ENCODE assay signal across 18 cellular contexts in the genomic region with DNA sequence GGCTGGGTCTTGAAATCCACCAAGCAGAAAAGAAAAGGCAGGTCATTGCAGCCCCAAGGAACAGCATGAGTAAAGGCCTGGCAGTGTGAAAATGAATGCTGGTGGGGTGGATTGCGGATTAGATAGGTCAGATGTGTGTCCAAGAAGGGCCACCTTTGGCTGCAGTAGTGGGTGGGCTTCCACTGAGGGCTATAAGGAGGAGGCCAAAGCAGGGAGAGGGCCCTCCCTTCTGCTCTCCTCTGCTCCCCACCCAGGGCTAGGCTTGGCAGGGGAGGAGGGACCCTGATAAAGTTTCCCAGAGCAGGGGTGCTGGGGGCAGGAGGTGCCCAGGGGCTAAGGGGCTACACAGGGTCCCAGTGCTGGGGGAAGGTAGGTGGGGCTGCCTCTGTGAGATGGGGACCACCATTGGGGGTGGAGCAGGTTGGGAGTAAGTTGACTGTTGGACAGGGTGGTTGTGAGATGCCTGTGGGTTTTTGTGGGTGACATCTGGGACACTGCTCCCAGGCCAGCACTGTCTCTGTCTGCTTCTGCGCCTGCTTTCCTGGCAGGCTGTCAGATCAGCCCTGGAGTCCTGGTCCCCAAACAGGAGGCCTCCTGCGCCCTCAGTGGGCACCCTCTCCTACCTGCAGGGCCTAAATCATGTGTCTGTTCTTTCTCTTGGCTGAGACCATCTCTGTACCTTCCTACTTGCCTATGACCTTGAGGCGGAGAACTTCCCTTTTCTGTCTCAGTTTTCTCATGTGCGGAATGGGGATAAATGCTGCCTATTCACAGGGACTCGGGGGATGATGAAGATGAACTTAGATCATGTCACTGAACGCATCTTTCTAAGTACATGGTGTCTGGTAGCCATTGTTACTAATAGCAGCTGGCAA. TPM values are rescaled to one million over a fixed set of nuclear protein-coding genes. Genes with fewer than 3 reads are reported as not detected.
DNase-seq lines count a peak whose midpoint lies in the region; FAIRE-seq and TF ChIP-seq lines count a peak whose summit lies in the region.
"Had no signal": no experiment of that assay in that cellular context is flagged by ENCODE, and none has a peak within 500 bp of the region (broad histone marks: within the 10 kb centered on the region; RNA-seq: fewer than 3 reads in every experiment).

No MANE protein-coding gene starts in this region.

- H3K36me3 ChIP-seq in adrenal gland (replicated peaks in 1 of 2), result no peaks in the 10 kb centered on the region
- H3K36me3 ChIP-seq in muscle layer of duodenum (ENCODE audit: control insufficient read depth in 1 of 2, insufficient read depth in 2 of 2, low read length in 2 of 2), result no peaks in the 10 kb centered on the region
- no peaks in the 10 kb centered on the region for H3K36me3 ChIP-seq in small intestine (ENCODE audit: control insufficient read depth in 2 of 2, insufficient read depth in 2 of 2, low read length in 2 of 2)
- H3K36me3 ChIP-seq in A673 (ENCODE audit: insufficient read depth, low read length, poor library complexity, severe bottlenecking), result no peaks in the 10 kb centered on the region

- no peak overlapping the region for H3K27ac Mint-ChIP-seq in activated CD4-positive, alpha-beta memory T cell treated with anti-CD3 and anti-CD28 coated beads, Interleukin-2, amount 10 ng/mL, durations not matched to agents 7 days and 5 days
- H3K27ac Mint-ChIP-seq: activated CD4-positive, alpha-beta T cell treated with anti-CD3 and anti-CD28 coated beads for 36 hours; stimulated activated naive CD8-positive, alpha-beta T cell treated with anti-CD3 and anti-CD28 coated beads, Interleukin-15, amount 100 ng/mL, for 72 hours had no signal

- intact Hi-C loops in adrenal gland (cut with DNase I) (no loop called here), A673 (cut with micrococcal nuclease; ENCODE audit: unreplicated experiment) (no loop called here)

- peaks cover 23% of the 10 kb centered on the region for H3K4me1 Mint-ChIP-seq in activated CD4-positive, alpha-beta memory T cell treated with anti-CD3 and anti-CD28 coated beads, Interleukin-2, amount 10 ng/mL, durations not matched to agents 7 days and 5 days

- DNase-seq in GM13976 (ENCODE audit: low spot score) (peak; percentile 24), adrenal gland (peak in 4 of 7 donors; percentile 4 to 43 (median 14)), small intestine (no peak), A673 (ENCODE audit: low spot score) (no peak), ureter (ENCODE audit: low spot score) (no peak)
- no peak for DNase-seq in activated CD4-positive, alpha-beta memory T cell treated with anti-CD3 and anti-CD28 coated beads, Interleukin-2, amount 10 ng/mL, durations not matched to agents 7 days and 5 days
- no peak for DNase-seq in stimulated activated CD8-positive, alpha-beta memory T cell treated with anti-CD3 and anti-CD28 coated beads, Interleukin-4, amount 100 ng/mL, for 48 hours
- DNase-seq: activated CD4-positive, alpha-beta T cell treated with anti-CD3 and anti-CD28 coated beads for 36 hours; effector CD4-positive, alpha-beta T cell; NCI-H1694; NCI-H526; stimulated activated naive CD8-positive, alpha-beta T cell treated with anti-CD3 and anti-CD28 coated beads, Interleukin-15, amount 100 ng/mL, for 72 hours had no signal

- H3K27ac ChIP-seq in adrenal gland, result peak overlapping the region in 1 of 5 donors; percentile 17
- peak overlapping the region; percentile 45 for H3K27ac ChIP-seq in muscle layer of duodenum (ENCODE audit: low read length)
- peak overlapping the region in 1 of 2 donors; percentile 6 for H3K27ac ChIP-seq in small intestine (ENCODE audit: low read depth in 1 of 2, low read length in 1 of 2)
- no peak overlapping the region for H3K27ac ChIP-seq in A673 (ENCODE audit: low read depth, low read length, poor library complexity, severe bottlenecking)

- H3K4me1 ChIP-seq in adrenal gland (replicated peaks in 1 of 2), result peaks cover 19 to 37% of the 10 kb centered on the region in 2 donors
- peaks cover 26 to 39% of the 10 kb centered on the region in 2 donors for H3K4me1 ChIP-seq in muscle layer of duodenum (ENCODE audit: control insufficient read depth in 1 of 2, insufficient read depth in 2 of 2, low read length in 2 of 2)
- peaks cover 16 to 21% of the 10 kb centered on the region in 2 donors for H3K4me1 ChIP-seq in small intestine (ENCODE audit: control insufficient read depth in 2 of 2, insufficient read depth in 1 of 2, low read depth in 1 of 2, low read length in 1 of 2)
- H3K4me1 ChIP-seq in A673 (ENCODE audit: insufficient read depth, low read length, poor library complexity, severe bottlenecking), result peaks cover 3% of the 10 kb centered on the region

- no peak for TF ChIP-seq CTCF in GM13976 (IDR thresholded peaks at IDR 0.05; ENCODE audit: borderline replicate concordance, control extremely low read depth, extremely low read depth, insufficient read depth, missing control alignments)
- TF ChIP-seq CTCF in adrenal gland (IDR thresholded peaks at IDR 0.05), result no peak
- TF ChIP-seq CTCF in A673 (conservative IDR thresholded peaks at IDR 0.05; ENCODE audit: low read depth, low read length), result no peak

- H3K4me3 Mint-ChIP-seq in activated CD4-positive, alpha-beta memory T cell treated with anti-CD3 and anti-CD28 coated beads, Interleukin-2, amount 10 ng/mL, durations not matched to agents 7 days and 5 days, result no peak overlapping the region

- no TSS peak for BruUV-seq in A673 (replicated peaks; lab: Mats Ljungman, UMichigan)

- H3K9me3 ChIP-seq in adrenal gland (replicated peaks in 1 of 3), result no peaks in the 10 kb centered on the region
- H3K9me3 ChIP-seq in muscle layer of duodenum (ENCODE audit: control insufficient read depth in 1 of 2, low read length in 2 of 2), result no peaks in the 10 kb centered on the region
- H3K9me3 ChIP-seq in small intestine (ENCODE audit: control insufficient read depth, low read depth), result no peaks in the 10 kb centered on the region
- H3K9me3 ChIP-seq in A673 (ENCODE audit: low read depth, low read length, poor library complexity, severe bottlenecking), result no peaks in the 10 kb centered on the region

- POLR2A ChIA-PET in activated CD4-positive, alpha-beta memory T cell treated with anti-CD3 and anti-CD28 coated beads, Interleukin-2, amount 10 ng/mL, durations not matched to agents 7 days and 5 days (lab: Charles Lee), result interaction anchor here (1.5 kb wide), 1 partner anchor 14 kb away, joined by 3 read pairs; no protein-coding TSS in a partner anchor
- POLR2A ChIA-PET in A673 (lab: Charles Lee; ENCODE audit: low non-redundant PET), result no interaction called here

- H3K4me3 ChIP-seq in adrenal gland (no peak overlapping the region), muscle layer of duodenum (ENCODE audit: low read depth in 1 of 2, low read length in 2 of 2) (peak overlapping the region; percentile 67 to 75), small intestine (ENCODE audit: low read depth in 1 of 2, low read length in 2 of 2) (peak overlapping the region; percentile 35 to 63), A673 (ENCODE audit: low read depth, low read length, poor library complexity, severe bottlenecking) (no peak overlapping the region)

- WGBS in adrenal gland, 4 donors, result 70 to 90% (median 79%) methylated on average over 7 of the region's 7 CpGs
- WGBS in small intestine, 3 donors, result 68 to 79% (median 70%) methylated on average over 7 of the region's 7 CpGs

- TF ChIP-seq POLR2A in adrenal gland (IDR thresholded peaks at IDR 0.05), result no peak

- no peaks in the 10 kb centered on the region for H3K9me3 Mint-ChIP-seq in activated CD4-positive, alpha-beta memory T cell treated with anti-CD3 and anti-CD28 coated beads, Interleukin-2, amount 10 ng/mL, durations not matched to agents 7 days and 5 days
- H3K9me3 Mint-ChIP-seq: stimulated activated naive CD8-positive, alpha-beta T cell treated with anti-CD3 and anti-CD28 coated beads, Interleukin-15, amount 100 ng/mL, for 72 hours had no signal

- peaks cover 31% of the 10 kb centered on the region for H3K27me3 Mint-ChIP-seq in activated CD4-positive, alpha-beta memory T cell treated with anti-CD3 and anti-CD28 coated beads, Interleukin-2, amount 10 ng/mL, durations not matched to agents 7 days and 5 days
- H3K27me3 Mint-ChIP-seq: activated CD4-positive, alpha-beta T cell treated with anti-CD3 and anti-CD28 coated beads for 36 hours; stimulated activated naive CD8-positive, alpha-beta T cell treated with anti-CD3 and anti-CD28 coated beads, Interleukin-15, amount 100 ng/mL, for 72 hours had no signal

- FAIRE-seq in small intestine (lab: Jason Lieb, UNC), result no peak
- FAIRE-seq: RCC 7860 had no signal

- no peaks in the 10 kb centered on the region for H3K27me3 ChIP-seq in adrenal gland
- H3K27me3 ChIP-seq in muscle layer of duodenum (ENCODE audit: low read depth, low read length), result no peaks in the 10 kb centered on the region
- no peaks in the 10 kb centered on the region for H3K27me3 ChIP-seq in small intestine (ENCODE audit: control insufficient read depth in 2 of 2, insufficient read depth in 2 of 2, low read length in 2 of 2)
- no peaks in the 10 kb centered on the region for H3K27me3 ChIP-seq in A673 (replicated peaks; ENCODE audit: insufficient read depth, low read depth, low read length, poor library complexity)

- CTCF ChIA-PET in activated CD4-positive, alpha-beta memory T cell treated with anti-CD3 and anti-CD28 coated beads, Interleukin-2, amount 10 ng/mL, durations not matched to agents 7 days and 5 days (lab: Charles Lee), result no interaction called here
- CTCF ChIA-PET in A673 (lab: Charles Lee), result no interaction called here

- H3K36me3 Mint-ChIP-seq in activated CD4-positive, alpha-beta memory T cell treated with anti-CD3 and anti-CD28 coated beads, Interleukin-2, amount 10 ng/mL, durations not matched to agents 7 days and 5 days (ENCODE audit: low read depth), result no peaks in the 10 kb centered on the region

- in situ Hi-C loops in GM13976 (cut with MboI; ENCODE audit: low sequenced_read_pairs, unreplicated experiment), result no loop called here

RNA-seq across cellular contexts. Expression of a gene that starts 1.9 kb away (rescaled TPM):
- 10 to 100 TPM in 7 of 8 donors, 1 to 10 TPM in 1; 8.5 to 29.6 (median 21.3) TPM for total RNA-seq in adrenal gland
- polyA plus RNA-seq in adrenal gland, result 10 to 100 TPM in 2 of 3 donors, 1 to 10 TPM in 1; 7.7 to 27.8 (median 12.3) TPM
- 10 to 100 TPM; 43.8 to 61.1 (median 48.6) TPM for polyA plus RNA-seq in small intestine
- under 1 TPM; 0.43 to 0.65 TPM for total RNA-seq in activated CD4-positive, alpha-beta memory T cell treated with anti-CD3 and anti-CD28 coated beads, Interleukin-2, amount 10 ng/mL, durations not matched to agents 7 days and 5 days
- 4.3 and 7.0 TPM in 2 replicates for total RNA-seq in A673 (2021)
- 143 TPM for total RNA-seq in ureter

RNA-seq across cellular contexts. Expression of a gene that starts 33.9 kb away (rescaled TPM):
- total RNA-seq in adrenal gland (under 1 TPM in 2 of 8 donors, not detected in 6; 0.50 to 0.92 TPM), A673 (2021) (not detected in 2 replicates), ureter (9.6 TPM)
- polyA plus RNA-seq in adrenal gland (1 to 10 TPM in 1 of 3 donors, not detected in 2; 1.6 TPM), small intestine (1 to 10 TPM in 2 of 3 donors, not detected in 1; 1.5 to 2.7 TPM)
- not detected for total RNA-seq in activated CD4-positive, alpha-beta memory T cell treated with anti-CD3 and anti-CD28 coated beads, Interleukin-2, amount 10 ng/mL, durations not matched to agents 7 days and 5 days
- total RNA-seq: activated CD4-positive, alpha-beta T cell treated with anti-CD3 and anti-CD28 coated beads for 36 hours; fibroblast of villous mesenchyme; H4; T-helper 1 cell treated with Interleukin-12 subunit alpha and Interleukin-12 subunit beta and Interleukin-4 antibody, amounts not matched to agents 30 ng/mL and 1 ng/mL, for 36 hours had no signal

RNA-seq across cellular contexts. Expression of a gene that starts 34.5 kb away (rescaled TPM):
- total RNA-seq in adrenal gland (not detected), A673 (2021) (not detected in 2 replicates), ureter (not detected)
- polyA plus RNA-seq in adrenal gland (not detected), small intestine (1 to 10 TPM; 1.6 to 7.0 (median 2.0) TPM)
- total RNA-seq in activated CD4-positive, alpha-beta memory T cell treated with anti-CD3 and anti-CD28 coated beads, Interleukin-2, amount 10 ng/mL, durations not matched to agents 7 days and 5 days, result not detected
- total RNA-seq: activated CD4-positive, alpha-beta T cell treated with anti-CD3 and anti-CD28 coated beads for 36 hours; fibroblast of villous mesenchyme; H4; sciatic nerve; T-helper 1 cell treated with Interleukin-12 subunit alpha and Interleukin-12 subunit beta and Interleukin-4 antibody, amounts not matched to agents 30 ng/mL and 1 ng/mL, for 36 hours had no signal

RNA-seq across cellular contexts. Expression of a gene that starts 59.3 kb away (rescaled TPM):
- 100 to 1,000 TPM in 4 of 8 donors, 10 to 100 TPM in 4; 66.1 to 175 (median 102) TPM for total RNA-seq in adrenal gland
- 100 to 1,000 TPM in 1 of 3 donors, 10 to 100 TPM in 2; 46.8 to 150 (median 67.2) TPM for polyA plus RNA-seq in adrenal gland
- polyA plus RNA-seq in small intestine, result 1 to 10 TPM; 1.4 to 2.8 (median 1.6) TPM
- under 1 TPM; 0.35 to 0.50 TPM for total RNA-seq in activated CD4-positive, alpha-beta memory T cell treated with anti-CD3 and anti-CD28 coated beads, Interleukin-2, amount 10 ng/mL, durations not matched to agents 7 days and 5 days
- total RNA-seq in A673 (2021), result not detected in 2 replicates
- 5.8 TPM for total RNA-seq in ureter

Comparison
In these comparisons a context has a peak if more than half of its experiments do, and no peak if none do; other contexts are left out.
1. DNase-seq: peak in GM13976 (single experiment) and adrenal gland (4 of 7); none in small intestine (single experiment), activated CD4-positive, alpha-beta memory T cell treated with anti-CD3 and anti-CD28 coated beads, Interleukin-2, amount 10 ng/mL, durations not matched to agents 7 days and 5 days (single experiment), A673 (single experiment), stimulated activated CD8-positive, alpha-beta memory T cell treated with anti-CD3 and anti-CD28 coated beads, Interleukin-4, amount 100 ng/mL, for 48 hours (single experiment) and ureter (single experiment).
2. H3K4me3 ChIP-seq: peak in muscle layer of duodenum (2 of 2) and small intestine (2 of 2); none in adrenal gland (0 of 4) and A673 (single experiment).